14 cellular contexts compared by ENCODE assay signal in the genomic region with DNA sequence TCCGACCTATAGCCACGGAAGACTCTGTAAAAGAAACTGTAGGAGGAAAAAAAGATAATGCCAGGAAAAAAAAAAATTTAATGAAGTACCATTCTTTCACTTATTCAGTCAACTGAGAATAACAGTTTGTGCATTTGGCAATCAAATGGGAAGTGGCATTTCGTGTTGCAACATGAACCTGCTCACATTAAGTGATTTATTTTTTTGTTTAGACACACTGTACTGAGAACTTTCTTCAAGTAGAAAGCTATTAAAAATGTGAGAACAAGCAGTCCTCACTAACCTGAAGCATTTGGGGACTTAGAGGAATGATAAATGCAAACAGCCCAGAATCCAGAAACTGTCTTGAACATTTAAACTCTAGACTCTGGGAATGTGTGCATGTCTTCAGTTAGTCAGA.
DNase-seq lines count a peak whose midpoint lies in the region; ATAC-seq and TF ChIP-seq lines count a peak whose summit lies in the region.
"Had no signal": no experiment of that assay in that cellular context is flagged by ENCODE, and none has a peak within 500 bp of the region (broad histone marks: within the 10 kb centered on the region; RNA-seq: fewer than 3 reads in every experiment).

No MANE protein-coding gene starts in this region.

- H3K27ac ChIP-seq in ACC112 (ENCODE audit: low read depth, low read length) (peak overlapping the region; percentile 41; the same call in 1 of the 2 replicates), esophagus (ENCODE audit: low read depth in 2 of 2, low read length in 1 of 2) (peak overlapping the region; percentile 74 to 83), prostate gland (peak overlapping the region; percentile 66 to 82)

- H3K36me3 Mint-ChIP-seq in activated T-cell treated with anti-CD3 and anti-CD28 coated beads, Interleukin-2, amount 50 U/mL, for 24 hours (ENCODE audit: low read depth) = no peaks in the 10 kb centered on the region

- no peaks in the 10 kb centered on the region for H3K36me3 ChIP-seq in ACC112 (ENCODE audit: insufficient read depth, low read length)
- H3K36me3 ChIP-seq in esophagus (ENCODE audit: control insufficient read depth in 2 of 2, insufficient read depth in 2 of 2, low read length in 1 of 2) = no peaks in the 10 kb centered on the region
- no peaks in the 10 kb centered on the region for H3K36me3 ChIP-seq in prostate gland

- H3K9me3 Mint-ChIP-seq in activated T-cell treated with anti-CD3 and anti-CD28 coated beads, Interleukin-2, amount 50 U/mL, for 24 hours = no peaks in the 10 kb centered on the region
- H3K9me3 Mint-ChIP-seq: activated B cell treated with CpG ODN at 0.5 μM for 24 hours; activated T-helper 2 cell treated with anti-CD3 and anti-CD28 coated beads, Interferon-gamma antibody, Interleukin-2, Interleukin-4, amounts not matched to agents 10 μg/mL and 5 μg/mL and 100 μg/mL, durations not matched to agents 14 hours and 24 hours and 36 hours; naive thymus-derived CD8-positive, alpha-beta T cell had no signal

- no peak overlapping the region for H3K4me3 Mint-ChIP-seq in activated T-cell treated with anti-CD3 and anti-CD28 coated beads, Interleukin-2, amount 50 U/mL, for 24 hours
- H3K4me3 Mint-ChIP-seq: activated B cell treated with CpG ODN at 0.5 μM for 24 hours; naive thymus-derived CD8-positive, alpha-beta T cell had no signal

- H3K27ac Mint-ChIP-seq in activated T-cell treated with anti-CD3 and anti-CD28 coated beads, Interleukin-2, amount 50 U/mL, for 24 hours = no peak overlapping the region
- H3K27ac Mint-ChIP-seq: activated B cell treated with CpG ODN at 0.5 μM for 24 hours; activated T-helper 2 cell treated with anti-CD3 and anti-CD28 coated beads, Interferon-gamma antibody, Interleukin-2, Interleukin-4, amounts not matched to agents 10 μg/mL and 5 μg/mL and 100 μg/mL, durations not matched to agents 14 hours and 24 hours and 36 hours had no signal

- H2AFZ ChIP-seq in ACC112 (ENCODE audit: low read length, unreplicated experiment) = peak overlapping the region; percentile 1

- ATAC-seq in GM21737 (IDR thresholded peaks at IDR 0.05; ENCODE audit: unreplicated experiment) = no peak
- ATAC-seq: naive thymus-derived CD8-positive, alpha-beta T cell had no signal

- H3K4me3 ChIP-seq in ACC112 (ENCODE audit: low read depth, low read length) = no peak overlapping the region
- peak overlapping the region; percentile 44 for H3K4me3 ChIP-seq in NB4 (ENCODE audit: low read depth, low read length)
- no peak overlapping the region for H3K4me3 ChIP-seq in esophagus (ENCODE audit: low read depth in 1 of 2, low read length in 2 of 2)
- H3K4me3 ChIP-seq in prostate gland = no peak overlapping the region

- H3K4me1 Mint-ChIP-seq in activated T-cell treated with anti-CD3 and anti-CD28 coated beads, Interleukin-2, amount 50 U/mL, for 24 hours (ENCODE audit: low read depth) = peaks cover 26% of the 10 kb centered on the region

- no peaks in the 10 kb centered on the region for H3K27me3 Mint-ChIP-seq in activated T-cell treated with anti-CD3 and anti-CD28 coated beads, Interleukin-2, amount 50 U/mL, for 24 hours
- H3K27me3 Mint-ChIP-seq: activated B cell treated with CpG ODN at 0.5 μM for 24 hours; naive thymus-derived CD8-positive, alpha-beta T cell had no signal

- TF ChIP-seq POLR2A in NB4 (IDR thresholded peaks at IDR 0.05; ENCODE audit: extremely low read depth, insufficient read length) (no peak), prostate gland (IDR thresholded peaks at IDR 0.05) (no peak)

- DNase-seq in NB4 (ENCODE audit: low read depth) (peak; percentile 88), prostate gland (ENCODE audit: low spot score) (peak; percentile 59), GOT3 (lab: John Stamatoyannopoulos, UW) (no peak), NCI-H510A (lab: John Stamatoyannopoulos, UW) (no peak)
- no peak for DNase-seq in activated T-cell treated with anti-CD3 and anti-CD28 coated beads, Interleukin-2, amount 50 U/mL, for 24 hours
- DNase-seq: activated B cell treated with CpG ODN at 0.5 μM for 24 hours; C1 segment of cervical spinal cord; naive thymus-derived CD8-positive, alpha-beta T cell; NCI-H146; stimulated activated CD4-positive, alpha-beta T cell treated with anti-CD3 and anti-CD28 coated beads, Interleukin-4, amount 100 ng/mL, for 24 hours had no signal

- intact Hi-C loops in prostate gland (cut with DNase I) = loop anchor here (1.0 to 5.0 kb wide), 3 partner anchors 19 to 167 kb away; a partner anchor contains a TSS

- WGBS in esophagus, 2 donors = 38 to 55% methylated on average over 3 of the region's 3 CpGs
- WGBS in prostate gland = 4% methylated on average over 3 of the region's 3 CpGs

- H3K79me2 ChIP-seq in ACC112 (ENCODE audit: control insufficient read depth, insufficient read depth, low read length, unreplicated experiment) = peaks cover 7% of the 10 kb centered on the region

- no peaks in the 10 kb centered on the region for H3K9me3 ChIP-seq in esophagus (ENCODE audit: control insufficient read depth in 2 of 2, insufficient read depth in 1 of 2, low read depth in 1 of 2, low read length in 1 of 2)
- H3K9me3 ChIP-seq in prostate gland = no peaks in the 10 kb centered on the region

- TF ChIP-seq CTCF in NB4 (IDR thresholded peaks at IDR 0.05; ENCODE audit: low read depth, low read length) = no peak
- TF ChIP-seq CTCF in prostate gland (IDR thresholded peaks at IDR 0.05) = no peak

- H3K27me3 ChIP-seq in ACC112 (ENCODE audit: insufficient read depth, low read length) (no peaks in the 10 kb centered on the region), esophagus (ENCODE audit: control insufficient read depth in 1 of 2, insufficient read depth in 2 of 2, low read length in 2 of 2) (no peaks in the 10 kb centered on the region), prostate gland (replicated peaks; ENCODE audit: insufficient read depth) (no peaks in the 10 kb centered on the region)

- H3K4me1 ChIP-seq in ACC112 (ENCODE audit: control insufficient read depth, insufficient read depth, low read length, unreplicated experiment) (peaks cover 37% of the 10 kb centered on the region), esophagus (ENCODE audit: control insufficient read depth in 2 of 2, insufficient read depth in 2 of 2, low read length in 1 of 2) (peaks cover 5 to 21% of the 10 kb centered on the region in 2 donors), prostate gland (replicated peaks) (peaks cover 34% of the 10 kb centered on the region)

Comparison
In these comparisons a context has a peak if more than half of its experiments do, and no peak if none do; other contexts are left out.
1. DNase-seq: peak in NB4 (single experiment) and prostate gland (single experiment); none in GOT3 (single experiment), activated T-cell treated with anti-CD3 and anti-CD28 coated beads, Interleukin-2, amount 50 U/mL, for 24 hours (single experiment) and NCI-H510A (single experiment).
2. Peak in every context shown above with its lines, with median percentiles within 50 percentile points of each other: H3K27ac ChIP-seq.